Comparison of ENCODE assay signal across 10 cellular contexts in the genomic region with DNA sequence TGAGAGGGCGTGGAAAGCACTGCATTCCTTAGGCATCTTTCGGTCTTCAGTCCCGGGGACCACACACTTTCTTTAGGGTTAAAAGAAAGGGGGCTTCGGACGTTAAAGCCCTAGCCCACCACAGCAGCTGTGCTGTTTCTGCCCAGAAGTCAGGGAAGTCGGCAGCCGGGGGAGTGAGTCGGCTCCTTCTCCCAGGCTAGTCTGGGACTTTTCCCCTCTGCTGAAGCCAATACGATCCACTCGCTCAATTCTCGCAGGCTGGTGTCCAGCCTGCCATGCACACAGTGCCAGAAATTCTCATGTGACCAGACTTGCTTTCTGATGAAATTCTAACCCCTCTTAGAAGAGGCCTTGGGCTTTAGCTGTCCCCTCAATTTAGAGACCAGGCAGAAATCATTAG.
DNase-seq lines count a peak whose midpoint lies in the region; ATAC-seq and TF ChIP-seq lines count a peak whose summit lies in the region.
"Had no signal": no experiment of that assay in that cellular context is flagged by ENCODE, and none has a peak within 500 bp of the region (broad histone marks: within the 10 kb centered on the region; RNA-seq: fewer than 3 reads in every experiment).

No MANE protein-coding gene starts in this region.

- no peaks in the 10 kb centered on the region for H3K9me3 Mint-ChIP-seq in Calu3 (ENCODE audit: low read depth, unreplicated experiment)
- H3K9me3 Mint-ChIP-seq: CD8-positive, alpha-beta T cell had no signal

- peak overlapping the region; percentile 65 for H3K4me3 Mint-ChIP-seq in Calu3 (ENCODE audit: low read depth, unreplicated experiment)
- H3K4me3 Mint-ChIP-seq: CD8-positive, alpha-beta T cell had no signal

- no peak for TF ChIP-seq POLR2A in heart left ventricle (IDR thresholded peaks at IDR 0.05)

- intact Hi-C loops in Calu3 (cut with micrococcal nuclease; ENCODE audit: unreplicated experiment): loop anchor here (1.0 kb wide), 2 partner anchors 22 to 29 kb away; no protein-coding TSS in a partner anchor
- intact Hi-C loops in heart left ventricle (cut with DNase I): no loop called here
- intact Hi-C loops in psoas muscle (cut with DNase I): loop anchor here in 1 of 2 donors (5.0 kb wide), 1 partner anchor 37 kb away; no protein-coding TSS in a partner anchor

- H3K9me3 ChIP-seq in heart left ventricle (no peaks in the 10 kb centered on the region), psoas muscle (no peaks in the 10 kb centered on the region)

- no peaks in the 10 kb centered on the region for H3K36me3 ChIP-seq in heart left ventricle
- H3K36me3 ChIP-seq in psoas muscle (ENCODE audit: insufficient read depth in 1 of 2, low read depth in 1 of 2): no peaks in the 10 kb centered on the region

- DNase-seq in Calu3: no peak
- DNase-seq in astrocyte of the cerebellum (ENCODE audit: low read depth): no peak
- peak in 3 of 5 donors; percentile 43 to 61 (median 61) for DNase-seq in heart left ventricle
- no peak for DNase-seq in psoas muscle
- DNase-seq in A172 (ENCODE audit: low spot score): no peak
- DNase-seq in HPDE6-E6E7 (ENCODE audit: extremely low spot score): no peak
- no peak for DNase-seq in NCI-H2107 treated with DMSO at 0.1 percent for 48 hours (lab: John Stamatoyannopoulos, UW; ENCODE audit: unreplicated experiment)
- DNase-seq: activated CD4-positive, alpha-beta T cell treated with anti-CD3 and anti-CD28 coated beads, Interleukin-2, amount 50 U/mL, for 1 hour; CD8-positive, alpha-beta T cell had no signal

- no peaks in the 10 kb centered on the region for H3K27me3 Mint-ChIP-seq in Calu3 (ENCODE audit: unreplicated experiment)

- BruUV-seq in Calu3 (replicated peaks; lab: Mats Ljungman, UMichigan): no TSS peak

- 27 to 49% (median 33%) methylated on average over 9 to 11 of the region's 11 CpGs for WGBS in heart left ventricle, 4 donors
- 17 to 38% (median 21%) methylated on average over 11 of the region's 11 CpGs for WGBS in psoas muscle, 3 donors

- peaks cover 72% of the 10 kb centered on the region for H3K4me1 Mint-ChIP-seq in Calu3 (ENCODE audit: low read depth, unreplicated experiment)

- H3K27ac ChIP-seq in heart left ventricle (peak overlapping the region; percentile 39 to 79 (median 68)), psoas muscle (peak overlapping the region; percentile 86)

- CTCF ChIA-PET in Calu3 (lab: Charles Lee): interaction anchor here (2.0 to 3.2 kb wide), 2 partner anchors 21 to 34 kb away, joined by 6 to 16 read pairs; no protein-coding TSS in a partner anchor

- ATAC-seq in heart left ventricle (peak; percentile 12 to 70 (median 64)), psoas muscle (peak; percentile 67 to 76 (median 70)), GM21390 (IDR thresholded peaks at IDR 0.05; ENCODE audit: unreplicated experiment) (no peak)
- ATAC-seq: CD8-positive, alpha-beta T cell had no signal

- peaks cover 37% of the 10 kb centered on the region for H3K36me3 Mint-ChIP-seq in Calu3 (ENCODE audit: insufficient read depth, unreplicated experiment)
- H3K36me3 Mint-ChIP-seq: CD8-positive, alpha-beta T cell had no signal

- in situ Hi-C loops in astrocyte of the cerebellum (cut with HindIII; ENCODE audit: low sequenced_read_pairs): no loop called here

- H3K27me3 ChIP-seq in heart left ventricle (no peaks in the 10 kb centered on the region), psoas muscle (ENCODE audit: insufficient read depth in 3 of 3, low read length in 2 of 3) (no peaks in the 10 kb centered on the region)

- peak overlapping the region; percentile 6 for H3K4me3 ChIP-seq in astrocyte of the cerebellum (ENCODE audit: low read depth, low read length)
- H3K4me3 ChIP-seq in heart left ventricle: peak overlapping the region in 11 of 12 donors; percentile 17 to 66 (median 50)
- peak overlapping the region; percentile 76 for H3K4me3 ChIP-seq in psoas muscle

- no peak for TF ChIP-seq CTCF in Calu3 (IDR thresholded peaks at IDR 0.05; ENCODE audit: unreplicated experiment)
- no peak for TF ChIP-seq CTCF in astrocyte of the cerebellum (IDR thresholded peaks at IDR 0.05; ENCODE audit: low read depth, low read length, missing control alignments)
- no peak for TF ChIP-seq CTCF in heart left ventricle (IDR thresholded peaks at IDR 0.05)
- TF ChIP-seq CTCF in psoas muscle (IDR thresholded peaks at IDR 0.05): no peak

- H3K4me1 ChIP-seq in heart left ventricle (peaks cover 7 to 95% (median 64%) of the 10 kb centered on the region in 12 donors), psoas muscle (peaks cover 64% of the 10 kb centered on the region)

- peak overlapping the region; percentile 99 for H3K27ac Mint-ChIP-seq in Calu3 (ENCODE audit: unreplicated experiment)
- H3K27ac Mint-ChIP-seq: CD8-positive, alpha-beta T cell had no signal

Comparison
In these comparisons a context has a peak if more than half of its experiments do, and no peak if none do; other contexts are left out.
1. DNase-seq: peak in heart left ventricle (3 of 5); none in Calu3 (single experiment), astrocyte of the cerebellum (single experiment), psoas muscle (0 of 2), A172 (single experiment), HPDE6-E6E7 (single experiment) and NCI-H2107 treated with DMSO at 0.1 percent for 48 hours (single experiment).
2. H3K4me3 ChIP-seq: peak in every context shown above with its lines; median percentile 76 in psoas muscle; 50 in heart left ventricle; 6 in astrocyte of the cerebellum.